Comparison of ENCODE assay signal across 2 cellular contexts in genomic region chr6:14344486-14344885, GRCh38.
A peak's percentile ranks its signal among the peaks of the same experiment; 100 is the strongest.
TF ChIP-seq lines count a peak whose summit lies in the region.

No MANE protein-coding gene starts in this region.

TF ChIP-seq in GM23338, 12 proteins besides CTCF, POLR2A, EP300 and RAD21 (continued from another document):
- TF ChIP-seq ZNF462 (CRISPR knock-in tag; IDR thresholded peaks at IDR 0.05) (0 out of 2 replicates have a peak, but pooled peaks have one; percentile 8), STAT1 (IDR thresholded peaks at IDR 0.05; ENCODE audit: unreplicated experiment) (no peak), EZH2 (IDR thresholded peaks at IDR 0.05; ENCODE audit: low read depth, unreplicated experiment) (no peak), JUNB (IDR thresholded peaks at IDR 0.05; ENCODE audit: unreplicated experiment) (no peak)
- TF ChIP-seq, protein P1, sequence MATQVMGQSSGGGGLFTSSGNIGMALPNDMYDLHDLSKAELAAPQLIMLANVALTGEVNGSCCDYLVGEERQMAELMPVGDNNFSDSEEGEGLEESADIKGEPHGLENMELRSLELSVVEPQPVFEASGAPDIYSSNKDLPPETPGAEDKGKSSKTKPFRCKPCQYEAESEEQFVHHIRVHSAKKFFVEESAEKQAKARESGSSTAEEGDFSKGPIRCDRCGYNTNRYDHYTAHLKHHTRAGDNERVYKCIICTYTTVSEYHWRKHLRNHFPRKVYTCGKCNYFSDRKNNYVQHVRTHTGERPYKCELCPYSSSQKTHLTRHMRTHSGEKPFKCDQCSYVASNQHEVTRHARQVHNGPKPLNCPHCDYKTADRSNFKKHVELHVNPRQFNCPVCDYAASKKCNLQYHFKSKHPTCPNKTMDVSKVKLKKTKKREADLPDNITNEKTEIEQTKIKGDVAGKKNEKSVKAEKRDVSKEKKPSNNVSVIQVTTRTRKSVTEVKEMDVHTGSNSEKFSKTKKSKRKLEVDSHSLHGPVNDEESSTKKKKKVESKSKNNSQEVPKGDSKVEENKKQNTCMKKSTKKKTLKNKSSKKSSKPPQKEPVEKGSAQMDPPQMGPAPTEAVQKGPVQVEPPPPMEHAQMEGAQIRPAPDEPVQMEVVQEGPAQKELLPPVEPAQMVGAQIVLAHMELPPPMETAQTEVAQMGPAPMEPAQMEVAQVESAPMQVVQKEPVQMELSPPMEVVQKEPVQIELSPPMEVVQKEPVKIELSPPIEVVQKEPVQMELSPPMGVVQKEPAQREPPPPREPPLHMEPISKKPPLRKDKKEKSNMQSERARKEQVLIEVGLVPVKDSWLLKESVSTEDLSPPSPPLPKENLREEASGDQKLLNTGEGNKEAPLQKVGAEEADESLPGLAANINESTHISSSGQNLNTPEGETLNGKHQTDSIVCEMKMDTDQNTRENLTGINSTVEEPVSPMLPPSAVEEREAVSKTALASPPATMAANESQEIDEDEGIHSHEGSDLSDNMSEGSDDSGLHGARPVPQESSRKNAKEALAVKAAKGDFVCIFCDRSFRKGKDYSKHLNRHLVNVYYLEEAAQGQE (IDR thresholded peaks at IDR 0.05; ENCODE audit: unreplicated experiment): no peak
TF ChIP-seq in GM23338: peak in this region for 1.

TF ChIP-seq in WTC11, 78 proteins besides CTCF, POLR2A, EP300 and RAD21 (continued from another document):
- TF ChIP-seq, protein P2, sequence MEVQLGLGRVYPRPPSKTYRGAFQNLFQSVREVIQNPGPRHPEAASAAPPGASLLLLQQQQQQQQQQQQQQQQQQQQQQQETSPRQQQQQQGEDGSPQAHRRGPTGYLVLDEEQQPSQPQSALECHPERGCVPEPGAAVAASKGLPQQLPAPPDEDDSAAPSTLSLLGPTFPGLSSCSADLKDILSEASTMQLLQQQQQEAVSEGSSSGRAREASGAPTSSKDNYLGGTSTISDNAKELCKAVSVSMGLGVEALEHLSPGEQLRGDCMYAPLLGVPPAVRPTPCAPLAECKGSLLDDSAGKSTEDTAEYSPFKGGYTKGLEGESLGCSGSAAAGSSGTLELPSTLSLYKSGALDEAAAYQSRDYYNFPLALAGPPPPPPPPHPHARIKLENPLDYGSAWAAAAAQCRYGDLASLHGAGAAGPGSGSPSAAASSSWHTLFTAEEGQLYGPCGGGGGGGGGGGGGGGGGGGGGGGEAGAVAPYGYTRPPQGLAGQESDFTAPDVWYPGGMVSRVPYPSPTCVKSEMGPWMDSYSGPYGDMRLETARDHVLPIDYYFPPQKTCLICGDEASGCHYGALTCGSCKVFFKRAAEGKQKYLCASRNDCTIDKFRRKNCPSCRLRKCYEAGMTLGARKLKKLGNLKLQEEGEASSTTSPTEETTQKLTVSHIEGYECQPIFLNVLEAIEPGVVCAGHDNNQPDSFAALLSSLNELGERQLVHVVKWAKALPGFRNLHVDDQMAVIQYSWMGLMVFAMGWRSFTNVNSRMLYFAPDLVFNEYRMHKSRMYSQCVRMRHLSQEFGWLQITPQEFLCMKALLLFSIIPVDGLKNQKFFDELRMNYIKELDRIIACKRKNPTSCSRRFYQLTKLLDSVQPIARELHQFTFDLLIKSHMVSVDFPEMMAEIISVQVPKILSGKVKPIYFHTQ (CRISPR knock-in tag; IDR thresholded peaks at IDR 0.05): no peak
- TF ChIP-seq EMX1 (CRISPR knock-in tag; IDR thresholded peaks at IDR 0.05): no peak
- TF ChIP-seq CREM (CRISPR knock-in tag; IDR thresholded peaks at IDR 0.05): no peak
- no peak for TF ChIP-seq ZNF512 (CRISPR knock-in tag; IDR thresholded peaks at IDR 0.05; ENCODE audit: borderline replicate concordance)
- TF ChIP-seq SOX15 (CRISPR knock-in tag; IDR thresholded peaks at IDR 0.05): no peak
- TF ChIP-seq, protein P3, sequence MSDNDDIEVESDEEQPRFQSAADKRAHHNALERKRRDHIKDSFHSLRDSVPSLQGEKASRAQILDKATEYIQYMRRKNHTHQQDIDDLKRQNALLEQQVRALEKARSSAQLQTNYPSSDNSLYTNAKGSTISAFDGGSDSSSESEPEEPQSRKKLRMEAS (CRISPR knock-in tag; IDR thresholded peaks at IDR 0.05): no peak
TF ChIP-seq in WTC11: peak in this region for 0.
